2 cellular contexts compared by ENCODE assay signal in genomic region chr12:80677994-80678393, GRCh38.
TF ChIP-seq lines count a peak whose summit lies in the region.

No MANE protein-coding gene starts in this region.

TF ChIP-seq in A549, 52 proteins besides CTCF, POLR2A, EP300 and RAD21:
- TF ChIP-seq TFCP2L1 (CRISPR knock-in tag; IDR thresholded peaks at IDR 0.05) (no peak), MAFK (IDR thresholded peaks at IDR 0.05; ENCODE audit: partially characterized antibody) (peak; percentile 39)

TF ChIP-seq in K562, 482 proteins besides CTCF, POLR2A, EP300 and RAD21:
- TF ChIP-seq ZNF124 (CRISPR knock-in tag; IDR thresholded peaks at IDR 0.05) (no peak), ZNF316 (IDR thresholded peaks at IDR 0.05) (peak; percentile 49; the same call in 1 of the 2 replicates)
